In genomic region chr3:97579365-97579764, GRCh38 we compare ENCODE assay signal across 1 cellular context.
A peak's percentile ranks its signal among the peaks of the same experiment; 100 is the strongest.
TF ChIP-seq lines count a peak whose summit lies in the region.

No MANE protein-coding gene starts in this region.

TF ChIP-seq in HEK293, 187 proteins besides CTCF, POLR2A, EP300 and RAD21 (continued from another document):
- TF ChIP-seq, protein P1, sequence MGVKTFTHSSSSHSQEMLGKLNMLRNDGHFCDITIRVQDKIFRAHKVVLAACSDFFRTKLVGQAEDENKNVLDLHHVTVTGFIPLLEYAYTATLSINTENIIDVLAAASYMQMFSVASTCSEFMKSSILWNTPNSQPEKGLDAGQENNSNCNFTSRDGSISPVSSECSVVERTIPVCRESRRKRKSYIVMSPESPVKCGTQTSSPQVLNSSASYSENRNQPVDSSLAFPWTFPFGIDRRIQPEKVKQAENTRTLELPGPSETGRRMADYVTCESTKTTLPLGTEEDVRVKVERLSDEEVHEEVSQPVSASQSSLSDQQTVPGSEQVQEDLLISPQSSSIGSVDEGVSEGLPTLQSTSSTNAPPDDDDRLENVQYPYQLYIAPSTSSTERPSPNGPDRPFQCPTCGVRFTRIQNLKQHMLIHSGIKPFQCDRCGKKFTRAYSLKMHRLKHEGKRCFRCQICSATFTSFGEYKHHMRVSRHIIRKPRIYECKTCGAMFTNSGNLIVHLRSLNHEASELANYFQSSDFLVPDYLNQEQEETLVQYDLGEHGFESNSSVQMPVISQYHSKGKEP (tag by site-specific recombination; IDR thresholded peaks at IDR 0.05), result peak; percentile 53
- TF ChIP-seq ZBTB21 (tag by site-specific recombination; IDR thresholded peaks at IDR 0.05) (peak; percentile 91), ZNF514 (tag by site-specific recombination; IDR thresholded peaks at IDR 0.05) (no peak), ZNF37A (tag by site-specific recombination; IDR thresholded peaks at IDR 0.05) (no peak), ZNF423 (tag by site-specific recombination; IDR thresholded peaks at IDR 0.05) (no peak), IKZF3 (tag by site-specific recombination; IDR thresholded peaks at IDR 0.05) (no peak), ZNF169 (tag by site-specific recombination; IDR thresholded peaks at IDR 0.05) (no peak)
- TF ChIP-seq, protein P2, sequence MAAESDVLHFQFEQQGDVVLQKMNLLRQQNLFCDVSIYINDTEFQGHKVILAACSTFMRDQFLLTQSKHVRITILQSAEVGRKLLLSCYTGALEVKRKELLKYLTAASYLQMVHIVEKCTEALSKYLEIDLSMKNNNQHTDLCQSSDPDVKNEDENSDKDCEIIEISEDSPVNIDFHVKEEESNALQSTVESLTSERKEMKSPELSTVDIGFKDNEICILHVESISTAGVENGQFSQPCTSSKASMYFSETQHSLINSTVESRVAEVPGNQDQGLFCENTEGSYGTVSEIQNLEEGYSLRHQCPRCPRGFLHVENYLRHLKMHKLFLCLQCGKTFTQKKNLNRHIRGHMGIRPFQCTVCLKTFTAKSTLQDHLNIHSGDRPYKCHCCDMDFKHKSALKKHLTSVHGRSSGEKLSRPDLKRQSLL (tag by site-specific recombination; IDR thresholded peaks at IDR 0.05), result no peak
